Comparison of ENCODE assay signal across 12 cellular contexts in genomic region chr6:49604080-49604479, GRCh38. TPM values are rescaled to one million over a fixed set of nuclear protein-coding genes. Genes with fewer than 3 reads are reported as not detected.
"Had no signal": no experiment of that assay in that cellular context is flagged by ENCODE, and none has a peak within 500 bp of the region (broad histone marks: within the 10 kb centered on the region; RNA-seq: fewer than 3 reads in every experiment).

No MANE protein-coding gene starts in this region.

RNA-seq across cellular contexts. Expression of gene RHAG, which starts 32.6 kb away (rescaled TPM):
- total RNA-seq: OCI-LY7, PC-3, PC-9, Peyer's patch, RPMI7951, SJCRH30, SJSA1, SK-MEL-5 had no signal
- polyA plus RNA-seq: SK-N-SH had no signal

RNA-seq across cellular contexts. Expression of gene C6orf141, which starts 53.6 kb away (rescaled TPM):
- total RNA-seq: OCI-LY7, Right ventricle myocardium inferior, Right ventricle myocardium superior, SJCRH30, SJSA1, SK-MEL-5, T-cell had no signal
- polyA plus RNA-seq: SK-N-SH had no signal
